Comparison of ENCODE assay signal across 15 cellular contexts in genomic region chr1:46003315-46003714, GRCh38.
"Had no signal": no experiment of that assay in that cellular context is flagged by ENCODE, and none has a peak within 500 bp of the region (broad histone marks: within the 10 kb centered on the region; RNA-seq: fewer than 3 reads in every experiment).

No MANE protein-coding gene starts in this region.

- H3K4me1 ChIP-seq: suprapubic skin had no signal

- H3K4me3 ChIP-seq: sigmoid colon, suprapubic skin had no signal

- FAIRE-seq: islet of Langerhans had no signal

- H3K27ac ChIP-seq: brain microvascular endothelial cell, sigmoid colon, suprapubic skin, VCaP had no signal

- H3K9me3 ChIP-seq: sigmoid colon, suprapubic skin had no signal

- DNase-seq: activated CD4-positive, alpha-beta memory T cell treated with anti-CD3 and anti-CD28 coated beads, Interleukin-2, amount 10 ng/mL, durations not matched to agents 7 days and 5 days; activated gamma-delta T cell treated with Interleukin-2 at 50 U/mL for 16 hours; activated naive CD8-positive, alpha-beta T cell treated with anti-CD3 and anti-CD28 coated beads for 36 hours; activated T-cell treated with anti-CD3 and anti-CD28 coated beads, Interleukin-2, amount 50 U/mL, for 48 hours; brain microvascular endothelial cell; cerebellar nuclear complex; dermis blood vessel endothelial cell; erythroblast; foreskin fibroblast; head of caudate nucleus; sigmoid colon; stimulated activated naive CD4-positive, alpha-beta T cell treated with Interleukin-2 at 50 U/mL for 16 hours had no signal

- H3K27me3 ChIP-seq: brain microvascular endothelial cell, sigmoid colon, suprapubic skin had no signal
